In genomic region chr10:96306516-96306915, GRCh38 we compare ENCODE assay signal across 8 cellular contexts. TPM values are rescaled to one million over a fixed set of nuclear protein-coding genes. Genes with fewer than 3 reads are reported as not detected.
A peak's percentile ranks its signal among the peaks of the same experiment; 100 is the strongest.
DNase-seq lines count a peak whose midpoint lies in the region; ATAC-seq and TF ChIP-seq lines count a peak whose summit lies in the region.

No MANE protein-coding gene starts in this region.

- H3K4me1 Mint-ChIP-seq in activated naive CD8-positive, alpha-beta T cell treated with anti-CD3 and anti-CD28 coated beads, Interleukin-2, amount 50 U/mL, for 24 hours: peaks cover 23% of the 10 kb centered on the region
- H3K4me1 Mint-ChIP-seq in activated naive CD8-positive, alpha-beta T cell treated with anti-CD3 and anti-CD28 coated beads for 36 hours: peaks cover 15% of the 10 kb centered on the region

- no peaks in the 10 kb centered on the region for H3K9me3 Mint-ChIP-seq in activated naive CD8-positive, alpha-beta T cell treated with anti-CD3 and anti-CD28 coated beads, Interleukin-2, amount 50 U/mL, for 24 hours
- H3K9me3 Mint-ChIP-seq in activated naive CD8-positive, alpha-beta T cell treated with anti-CD3 and anti-CD28 coated beads for 36 hours: no peaks in the 10 kb centered on the region

- TF ChIP-seq POLR2A in heart left ventricle (IDR thresholded peaks at IDR 0.05): no peak
- no peak for TF ChIP-seq POLR2A in thyroid gland (IDR thresholded peaks at IDR 0.05)

- peaks cover 5% of the 10 kb centered on the region for H3K27me3 Mint-ChIP-seq in activated naive CD8-positive, alpha-beta T cell treated with anti-CD3 and anti-CD28 coated beads, Interleukin-2, amount 50 U/mL, for 24 hours
- H3K27me3 Mint-ChIP-seq in activated naive CD8-positive, alpha-beta T cell treated with anti-CD3 and anti-CD28 coated beads for 36 hours: peaks cover 6% of the 10 kb centered on the region

- no peak overlapping the region for H3K27ac Mint-ChIP-seq in activated naive CD8-positive, alpha-beta T cell treated with anti-CD3 and anti-CD28 coated beads, Interleukin-2, amount 50 U/mL, for 24 hours
- no peak overlapping the region for H3K27ac Mint-ChIP-seq in activated naive CD8-positive, alpha-beta T cell treated with anti-CD3 and anti-CD28 coated beads for 36 hours

- H3K27me3 ChIP-seq in heart left ventricle (no peaks in the 10 kb centered on the region), thyroid gland (no peaks in the 10 kb centered on the region)

- TF ChIP-seq CTCF in heart left ventricle (IDR thresholded peaks at IDR 0.05) (no peak), thyroid gland (IDR thresholded peaks at IDR 0.05) (no peak)

- WGBS in heart left ventricle, 4 donors: 42 to 64% (median 58%) methylated on average over 8 of the region's 8 CpGs
- WGBS in thyroid gland, 2 donors: 11 to 27% methylated on average over 8 of the region's 8 CpGs

- no peaks in the 10 kb centered on the region for H3K36me3 ChIP-seq in heart left ventricle
- no peaks in the 10 kb centered on the region for H3K36me3 ChIP-seq in thyroid gland

- intact Hi-C loops in heart left ventricle (cut with DNase I): no loop called here
- intact Hi-C loops in thyroid gland (cut with DNase I): no loop called here

- no peaks in the 10 kb centered on the region for H3K36me3 Mint-ChIP-seq in activated naive CD8-positive, alpha-beta T cell treated with anti-CD3 and anti-CD28 coated beads, Interleukin-2, amount 50 U/mL, for 24 hours (ENCODE audit: low read depth)
- H3K36me3 Mint-ChIP-seq in activated naive CD8-positive, alpha-beta T cell treated with anti-CD3 and anti-CD28 coated beads for 36 hours: no peaks in the 10 kb centered on the region

- H3K4me3 ChIP-seq in heart left ventricle: no peak overlapping the region
- no peak overlapping the region for H3K4me3 ChIP-seq in thyroid gland (replicated peaks in 1 of 3)

- no peak for ATAC-seq in activated naive CD8-positive, alpha-beta T cell treated with anti-CD3 and anti-CD28 coated beads, Interleukin-2, amount 50 U/mL, for 24 hours
- peak in 2 of 4 donors; percentile 73 to 81 for ATAC-seq in heart left ventricle
- ATAC-seq in HG03135 (IDR thresholded peaks at IDR 0.05; ENCODE audit: unreplicated experiment): no peak
- ATAC-seq in GM21367 (IDR thresholded peaks at IDR 0.05; ENCODE audit: unreplicated experiment): no peak
- ATAC-seq in HG03045 (IDR thresholded peaks at IDR 0.05; ENCODE audit: unreplicated experiment): no peak

- peaks cover 0 to 24% (median 9%) of the 10 kb centered on the region in 12 donors for H3K4me1 ChIP-seq in heart left ventricle
- H3K4me1 ChIP-seq in thyroid gland: peaks cover 14 to 19% of the 10 kb centered on the region in 2 donors

- H3K9me3 ChIP-seq in heart left ventricle: no peaks in the 10 kb centered on the region
- no peaks in the 10 kb centered on the region for H3K9me3 ChIP-seq in thyroid gland

- H3K27ac ChIP-seq in heart left ventricle: no peak overlapping the region
- H3K27ac ChIP-seq in thyroid gland: peak overlapping the region; percentile 41 to 66 (median 48)

- no peak overlapping the region for H3K4me3 Mint-ChIP-seq in activated naive CD8-positive, alpha-beta T cell treated with anti-CD3 and anti-CD28 coated beads, Interleukin-2, amount 50 U/mL, for 24 hours
- H3K4me3 Mint-ChIP-seq in activated naive CD8-positive, alpha-beta T cell treated with anti-CD3 and anti-CD28 coated beads for 36 hours: no peak overlapping the region

- DNase-seq in activated naive CD8-positive, alpha-beta T cell treated with anti-CD3 and anti-CD28 coated beads, Interleukin-2, amount 50 U/mL, for 24 hours: peak; percentile 17
- no peak for DNase-seq in activated naive CD8-positive, alpha-beta T cell treated with anti-CD3 and anti-CD28 coated beads for 36 hours
- DNase-seq in NCI-H2081 (lab: John Stamatoyannopoulos, UW) (peak; percentile 56 to 82), heart left ventricle (peak; percentile 39 to 79 (median 53)), thyroid gland (peak; percentile 95 to 96)

RNA-seq across cellular contexts. Expression of gene DNTT, which starts 2.3 kb away (rescaled TPM):
- total RNA-seq in activated naive CD8-positive, alpha-beta T cell treated with anti-CD3 and anti-CD28 coated beads for 36 hours: not detected
- total RNA-seq in heart left ventricle (not detected), thyroid gland (under 1 TPM in 1 of 4 donors, not detected in 3; 0.88 TPM)
- polyA plus RNA-seq in heart left ventricle: not detected

RNA-seq across cellular contexts. Expression of gene BLNK, which starts 35.1 kb away (rescaled TPM):
- 1 to 10 TPM in 1 of 2 experiments, under 1 TPM in 1; 0.94 to 1.3 TPM for total RNA-seq in activated naive CD8-positive, alpha-beta T cell treated with anti-CD3 and anti-CD28 coated beads for 36 hours
- total RNA-seq in heart left ventricle (10 to 100 TPM in 1 of 9 donors, 1 to 10 TPM in 3, under 1 TPM in 4, not detected in 1; 0.25 to 11.1 (median 1.0) TPM), thyroid gland (10 to 100 TPM in 3 of 4 donors, 1 to 10 TPM in 1; 5.8 to 36.9 (median 25.7) TPM)
- polyA plus RNA-seq in heart left ventricle: under 1 TPM; 0.33 to 0.80 TPM

RNA-seq across cellular contexts. Expression of gene OPALIN, which starts 52.3 kb away (rescaled TPM):
- not detected for total RNA-seq in activated naive CD8-positive, alpha-beta T cell treated with anti-CD3 and anti-CD28 coated beads for 36 hours
- total RNA-seq in heart left ventricle (under 1 TPM in 1 of 9 donors, not detected in 8; 0.16 TPM), thyroid gland (not detected)
- not detected for polyA plus RNA-seq in heart left ventricle

Comparison
In these comparisons a context has a peak if more than half of its experiments do, and no peak if none do; other contexts are left out.
1. H3K27ac ChIP-seq: peak in thyroid gland (3 of 3); none in heart left ventricle (0 of 12).